ENCODE assay signal across 17 cellular contexts in genomic region chr16:12439443-12440232, GRCh38.
DNase-seq lines count a peak whose midpoint lies in the region; ATAC-seq and TF ChIP-seq lines count a peak whose summit lies in the region.
"Had no signal": no experiment of that assay in that cellular context is flagged by ENCODE, and none has a peak within 500 bp of the region (broad histone marks: within the 10 kb centered on the region; RNA-seq: fewer than 3 reads in every experiment).

No MANE protein-coding gene starts in this region.

- H3K36me3 Mint-ChIP-seq in activated CD8-positive, alpha-beta T cell treated with anti-CD3 and anti-CD28 coated beads for 36 hours (ENCODE audit: low read depth), result peaks cover 3% of the 10 kb centered on the region
- H3K36me3 Mint-ChIP-seq in activated CD8-positive, alpha-beta T cell treated with anti-CD3 and anti-CD28 coated beads, Interleukin-2, amount 10 ng/mL, durations not matched to agents 7 days and 5 days (ENCODE audit: low read depth), result no peaks in the 10 kb centered on the region

- H3K27ac ChIP-seq in foreskin keratinocyte, result no peak overlapping the region

- peaks cover 10% of the 10 kb centered on the region for H3K4me1 Mint-ChIP-seq in activated CD8-positive, alpha-beta T cell treated with anti-CD3 and anti-CD28 coated beads for 36 hours (ENCODE audit: low read depth)
- H3K4me1 Mint-ChIP-seq in activated CD8-positive, alpha-beta T cell treated with anti-CD3 and anti-CD28 coated beads, Interleukin-2, amount 10 ng/mL, durations not matched to agents 7 days and 5 days (ENCODE audit: low read depth), result no peaks in the 10 kb centered on the region
- H3K4me1 Mint-ChIP-seq: CD14-positive monocyte had no signal

- intact Hi-C loops in activated CD8-positive, alpha-beta T cell treated with anti-CD3 and anti-CD28 coated beads for 36 hours (cut with micrococcal nuclease), result no loop called here

- no peaks in the 10 kb centered on the region for H3K4me1 ChIP-seq in foreskin keratinocyte
- H3K4me1 ChIP-seq: uterus had no signal

- peak; percentile 47 for DNase-seq in activated CD8-positive, alpha-beta T cell treated with anti-CD3 and anti-CD28 coated beads for 36 hours
- DNase-seq in activated CD8-positive, alpha-beta T cell treated with anti-CD3 and anti-CD28 coated beads, Interleukin-2, amount 10 ng/mL, durations not matched to agents 7 days and 5 days, result no peak
- peak; percentile 11 for DNase-seq in HT1080 (ENCODE audit: low read depth)
- peak; percentile 55 for DNase-seq in NCI-H345 treated with DMSO at 0.1 percent for 48 hours (lab: John Stamatoyannopoulos, UW; ENCODE audit: unreplicated experiment)
- no peak for DNase-seq in foreskin keratinocyte
- DNase-seq in hypothalamus (lab: John Stamatoyannopoulos, UW), result no peak
- no peak for DNase-seq in mesenteric fat pad (ENCODE audit: low spot score)
- no peak for DNase-seq in dermis blood vessel endothelial cell
- DNase-seq: activated gamma-delta T cell; naive B cell; NCI-H1048; stimulated activated naive CD4-positive, alpha-beta T cell; uterus had no signal

- CTCF ChIA-PET in activated CD8-positive, alpha-beta T cell treated with anti-CD3 and anti-CD28 coated beads for 36 hours (lab: Charles Lee), result interaction anchor here (1.3 kb wide), 1 partner anchor 15 kb away, joined by 4 read pairs; no protein-coding TSS in a partner anchor
- CTCF ChIA-PET in activated CD8-positive, alpha-beta T cell treated with anti-CD3 and anti-CD28 coated beads, Interleukin-2, amount 10 ng/mL, durations not matched to agents 7 days and 5 days (lab: Charles Lee), result no interaction called here

- no peaks in the 10 kb centered on the region for H3K27me3 ChIP-seq in foreskin keratinocyte
- H3K27me3 ChIP-seq: dorsolateral prefrontal cortex, uterus had no signal

- no peak for TF ChIP-seq CTCF in activated CD8-positive, alpha-beta T cell treated with anti-CD3 and anti-CD28 coated beads for 36 hours (IDR thresholded peaks at IDR 0.05)
- TF ChIP-seq CTCF in foreskin keratinocyte (conservative IDR thresholded peaks at IDR 0.05), result no peak

- POLR2A ChIA-PET in activated CD8-positive, alpha-beta T cell treated with anti-CD3 and anti-CD28 coated beads for 36 hours (lab: Charles Lee), result interaction anchor here (0.6 kb wide), 1 partner anchor 265 kb away, joined by 3 read pairs; no protein-coding TSS in a partner anchor
- POLR2A ChIA-PET in activated CD8-positive, alpha-beta T cell treated with anti-CD3 and anti-CD28 coated beads, Interleukin-2, amount 10 ng/mL, durations not matched to agents 7 days and 5 days (lab: Charles Lee), result no interaction called here

- H3K9me3 Mint-ChIP-seq in activated CD8-positive, alpha-beta T cell treated with anti-CD3 and anti-CD28 coated beads for 36 hours, result peaks cover 2% of the 10 kb centered on the region
- no peaks in the 10 kb centered on the region for H3K9me3 Mint-ChIP-seq in activated CD8-positive, alpha-beta T cell treated with anti-CD3 and anti-CD28 coated beads, Interleukin-2, amount 10 ng/mL, durations not matched to agents 7 days and 5 days (ENCODE audit: insufficient read depth)

- H3K4me3 Mint-ChIP-seq in activated CD8-positive, alpha-beta T cell treated with anti-CD3 and anti-CD28 coated beads for 36 hours, result no peak overlapping the region
- no peak overlapping the region for H3K4me3 Mint-ChIP-seq in activated CD8-positive, alpha-beta T cell treated with anti-CD3 and anti-CD28 coated beads, Interleukin-2, amount 10 ng/mL, durations not matched to agents 7 days and 5 days
- H3K4me3 Mint-ChIP-seq: brain, CD14-positive monocyte, naive B cell had no signal

- H3K27ac Mint-ChIP-seq in activated CD8-positive, alpha-beta T cell treated with anti-CD3 and anti-CD28 coated beads for 36 hours, result peak overlapping the region; percentile 18
- H3K27ac Mint-ChIP-seq in activated CD8-positive, alpha-beta T cell treated with anti-CD3 and anti-CD28 coated beads, Interleukin-2, amount 10 ng/mL, durations not matched to agents 7 days and 5 days, result no peak overlapping the region

- H3K27me3 Mint-ChIP-seq in activated CD8-positive, alpha-beta T cell treated with anti-CD3 and anti-CD28 coated beads for 36 hours, result no peaks in the 10 kb centered on the region
- no peaks in the 10 kb centered on the region for H3K27me3 Mint-ChIP-seq in activated CD8-positive, alpha-beta T cell treated with anti-CD3 and anti-CD28 coated beads, Interleukin-2, amount 10 ng/mL, durations not matched to agents 7 days and 5 days (ENCODE audit: low read depth)
- H3K27me3 Mint-ChIP-seq: brain, naive B cell had no signal

- peak; percentile 34 for ATAC-seq in activated CD8-positive, alpha-beta T cell treated with anti-CD3 and anti-CD28 coated beads for 36 hours
- ATAC-seq in activated CD8-positive, alpha-beta T cell treated with anti-CD3 and anti-CD28 coated beads, Interleukin-2, amount 10 ng/mL, durations not matched to agents 7 days and 5 days, result no peak
- peak; percentile 34 for ATAC-seq in foreskin keratinocyte
- ATAC-seq: Panc1 had no signal

Comparison
In these comparisons a context has a peak if more than half of its experiments do, and no peak if none do; other contexts are left out.
1. DNase-seq: peak in activated CD8-positive, alpha-beta T cell treated with anti-CD3 and anti-CD28 coated beads for 36 hours (single experiment), HT1080 (single experiment) and NCI-H345 treated with DMSO at 0.1 percent for 48 hours (single experiment); none in activated CD8-positive, alpha-beta T cell treated with anti-CD3 and anti-CD28 coated beads, Interleukin-2, amount 10 ng/mL, durations not matched to agents 7 days and 5 days (single experiment), foreskin keratinocyte (0 of 2), hypothalamus (0 of 51), mesenteric fat pad (single experiment) and dermis blood vessel endothelial cell (single experiment).